Comparison of ENCODE assay signal across 8 cellular contexts in genomic region chr11:95791385-95792033, GRCh38. TPM values are rescaled to one million over a fixed set of nuclear protein-coding genes. Genes with fewer than 3 reads are reported as not detected.
DNase-seq lines count a peak whose midpoint lies in the region; ATAC-seq and TF ChIP-seq lines count a peak whose summit lies in the region.

No MANE protein-coding gene starts in this region.

- H3K27ac ChIP-seq in BLaER1 (peak overlapping the region; percentile 93; the same call in 1 of the 2 replicates), colonic mucosa (peak overlapping the region; percentile 96)

- H3K4me2 ChIP-seq in BLaER1: peak overlapping the region; percentile 79

- H3K9me3 Mint-ChIP-seq in natural killer cell treated with Interleukin-12 subunit alpha and Interleukin-12 subunit beta and Interleukin-15 and Interleukin-18, amount 100 ng/mL, for 72 hours: no peaks in the 10 kb centered on the region

- peaks cover 13% of the 10 kb centered on the region for H3K36me3 Mint-ChIP-seq in natural killer cell treated with Interleukin-12 subunit alpha and Interleukin-12 subunit beta and Interleukin-15 and Interleukin-18, amount 100 ng/mL, for 72 hours

- H4K20me1 ChIP-seq in BLaER1: peaks cover 54% of the 10 kb centered on the region

- H3K27me3 Mint-ChIP-seq in natural killer cell treated with Interleukin-12 subunit alpha and Interleukin-12 subunit beta and Interleukin-15 and Interleukin-18, amount 100 ng/mL, for 72 hours: no peaks in the 10 kb centered on the region

- H3K4me3 Mint-ChIP-seq in natural killer cell treated with Interleukin-12 subunit alpha and Interleukin-12 subunit beta and Interleukin-15 and Interleukin-18, amount 100 ng/mL, for 72 hours: peak overlapping the region; percentile 90

- H3K27me3 ChIP-seq in BLaER1 (no peaks in the 10 kb centered on the region), MG63 (no peaks in the 10 kb centered on the region), colonic mucosa (no peaks in the 10 kb centered on the region)

- peaks cover 27% of the 10 kb centered on the region for H3K4me1 ChIP-seq in BLaER1
- H3K4me1 ChIP-seq in colonic mucosa: no peaks in the 10 kb centered on the region

- H3K4me3 ChIP-seq in BLaER1 (peak overlapping the region; percentile 96), MG63 (peak overlapping the region; percentile 98), colonic mucosa (peak overlapping the region; percentile 91)

- no peak for TF ChIP-seq CTCF in colonic mucosa (IDR thresholded peaks at IDR 0.05)

- H3K4me1 Mint-ChIP-seq in natural killer cell treated with Interleukin-12 subunit alpha and Interleukin-12 subunit beta and Interleukin-15 and Interleukin-18, amount 100 ng/mL, for 72 hours (ENCODE audit: low read depth in 2 of 2): peaks cover 36% of the 10 kb centered on the region in 2 donors

- no peak for ATAC-seq in natural killer cell treated with Interleukin-12 subunit alpha and Interleukin-12 subunit beta and Interleukin-15 and Interleukin-18, amount 100 ng/mL, for 72 hours
- ATAC-seq in HG02840 (IDR thresholded peaks at IDR 0.05; ENCODE audit: low FRiP score, unreplicated experiment) (no peak), GM18511 (IDR thresholded peaks at IDR 0.05; ENCODE audit: unreplicated experiment) (no peak), HG02852 (IDR thresholded peaks at IDR 0.05; ENCODE audit: unreplicated experiment) (no peak)

- peaks cover 13% of the 10 kb centered on the region; the same call in 1 of the 2 replicates for H3K36me3 ChIP-seq in BLaER1
- peaks cover 20% of the 10 kb centered on the region for H3K36me3 ChIP-seq in MG63
- H3K36me3 ChIP-seq in colonic mucosa: no peaks in the 10 kb centered on the region

- H3K9me3 ChIP-seq in BLaER1: no peaks in the 10 kb centered on the region
- H3K9me3 ChIP-seq in MG63: no peaks in the 10 kb centered on the region
- no peaks in the 10 kb centered on the region for H3K9me3 ChIP-seq in colonic mucosa

- peak overlapping the region; percentile 94 for H3K9ac ChIP-seq in BLaER1
- peak overlapping the region in 1 of 2 donors; percentile 86 for H3K9ac ChIP-seq in colonic mucosa (ENCODE audit: low read depth in 2 of 2, low read length in 2 of 2)

- intact Hi-C loops in colonic mucosa (cut with DNase I): no loop called here

- H3K27ac Mint-ChIP-seq in natural killer cell treated with Interleukin-12 subunit alpha and Interleukin-12 subunit beta and Interleukin-15 and Interleukin-18, amount 100 ng/mL, for 72 hours: peak overlapping the region; percentile 97 to 100

- DNase-seq in MG63 (no peak), colonic mucosa (no peak), NCI-H1092 (lab: John Stamatoyannopoulos, UW) (no peak)
- DNase-seq in natural killer cell treated with Interleukin-12 subunit alpha and Interleukin-12 subunit beta and Interleukin-15 and Interleukin-18, amount 100 ng/mL, for 72 hours (ENCODE audit: low spot score): no peak

RNA-seq across cellular contexts. Expression of gene CEP57, which starts 1.2 kb away (rescaled TPM):
- 26.8 and 28.2 TPM in 2 replicates for total RNA-seq in MG63 (2014; rRNA removed; shearing (Covaris generic); ENCODE audit: low replicate concordance)
- total RNA-seq in colonic mucosa: 10 to 100 TPM; 39.9 to 47.3 TPM
- 10 to 100 TPM; 35.0 to 52.0 TPM for total RNA-seq in natural killer cell treated with Interleukin-12 subunit alpha and Interleukin-12 subunit beta and Interleukin-15 and Interleukin-18, amount 100 ng/mL, for 72 hours

RNA-seq across cellular contexts. Expression of gene FAM76B, which starts 1.9 kb away (rescaled TPM):
- 16.4 and 16.6 TPM in 2 replicates for total RNA-seq in MG63 (2014; rRNA removed; shearing (Covaris generic); ENCODE audit: low replicate concordance)
- 10 to 100 TPM; 17.5 to 22.1 TPM for total RNA-seq in colonic mucosa
- total RNA-seq in natural killer cell treated with Interleukin-12 subunit alpha and Interleukin-12 subunit beta and Interleukin-15 and Interleukin-18, amount 100 ng/mL, for 72 hours: 10 to 100 TPM; 34.6 to 35.3 TPM
